In the genomic region with DNA sequence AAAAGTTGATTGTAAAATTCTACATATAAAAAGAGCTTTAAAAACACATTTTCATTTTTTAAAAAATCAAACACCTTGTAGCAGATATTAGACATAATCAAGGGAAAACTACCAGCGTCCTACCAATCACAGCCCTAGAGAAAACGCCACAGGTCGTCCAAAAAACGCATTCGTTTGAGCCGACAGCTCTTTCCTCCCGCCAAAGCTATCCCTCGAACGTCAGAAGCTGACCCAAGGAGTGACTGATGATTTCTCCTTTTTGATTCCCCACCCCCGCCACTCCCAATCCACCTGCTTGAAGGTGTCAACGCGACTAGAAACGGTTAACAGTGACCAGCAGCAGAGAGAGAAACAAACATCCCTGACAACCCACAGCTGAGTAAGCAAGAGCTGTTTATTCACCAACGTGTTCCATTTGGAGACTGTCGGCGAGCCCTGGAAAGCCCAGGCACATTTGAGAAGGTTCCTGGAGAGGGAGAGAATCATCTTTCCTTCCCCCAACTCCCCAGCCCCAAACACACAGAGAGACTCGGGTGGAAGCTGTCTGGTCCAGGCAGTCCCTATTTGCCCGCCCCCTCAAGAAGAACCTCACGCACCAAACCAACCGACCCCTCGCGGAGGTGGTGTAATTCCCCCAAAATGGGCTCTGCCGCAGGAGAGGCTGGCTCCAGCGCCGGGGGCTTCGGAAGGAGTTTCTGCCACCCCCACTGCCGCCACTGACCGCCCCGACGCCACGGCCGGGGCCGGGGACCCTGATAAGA, we compare ENCODE assay signal across 8 cellular contexts. TPM values are rescaled to one million over a fixed set of nuclear protein-coding genes. Genes with fewer than 3 reads are reported as not detected.
DNase-seq lines count a peak whose midpoint lies in the region; ATAC-seq and TF ChIP-seq lines count a peak whose summit lies in the region.

No MANE protein-coding gene starts in this region.

- no peak for TF ChIP-seq EP300 in upper lobe of left lung (IDR thresholded peaks at IDR 0.05)

- H3K4me1 ChIP-seq in A673 (ENCODE audit: insufficient read depth, low read length, poor library complexity, severe bottlenecking) (no peaks in the 10 kb centered on the region), upper lobe of left lung (peaks cover 8 to 31% (median 17%) of the 10 kb centered on the region in 4 donors)

- peak overlapping the region; percentile 90 for H3K4me3 ChIP-seq in A673 (ENCODE audit: low read depth, low read length, poor library complexity, severe bottlenecking)
- peak overlapping the region; percentile 89 for H3K4me3 ChIP-seq in GM12875 (ENCODE audit: low read depth, low read length)
- H3K4me3 ChIP-seq in fibroblast of pulmonary artery (replicated peaks; ENCODE audit: low read depth, low read length): peak overlapping the region; percentile 94
- H3K4me3 ChIP-seq in upper lobe of left lung: peak overlapping the region; percentile 63 to 99 (median 88)

- peaks cover 18 to 34% (median 29%) of the 10 kb centered on the region in 4 donors for H3K4me1 Mint-ChIP-seq in naive thymus-derived CD8-positive, alpha-beta T cell

- H3K27ac ChIP-seq in A673 (ENCODE audit: low read depth, low read length, poor library complexity, severe bottlenecking): peak overlapping the region; percentile 91
- peak overlapping the region; percentile 91 to 99 (median 96) for H3K27ac ChIP-seq in upper lobe of left lung

- H3K27me3 Mint-ChIP-seq in naive thymus-derived CD8-positive, alpha-beta T cell: no peaks in the 10 kb centered on the region

- no peaks in the 10 kb centered on the region for H3K9me3 ChIP-seq in A673 (ENCODE audit: low read depth, low read length, poor library complexity, severe bottlenecking)
- H3K9me3 ChIP-seq in upper lobe of left lung: no peaks in the 10 kb centered on the region

- H3K9me3 Mint-ChIP-seq in naive thymus-derived CD8-positive, alpha-beta T cell: no peaks in the 10 kb centered on the region

- DNase-seq in A673 (ENCODE audit: low spot score): peak; percentile 61
- DNase-seq in NCI-H345 treated with DMSO at 0.1 percent for 48 hours (lab: John Stamatoyannopoulos, UW; ENCODE audit: unreplicated experiment): peak; percentile 22
- DNase-seq in activated T-cell treated with anti-CD3 and anti-CD28 coated beads, Interleukin-2, amount 50 U/mL, for 48 hours: peak; percentile 58 to 60
- peak; percentile 50 for DNase-seq in fibroblast of pulmonary artery (ENCODE audit: low read depth)
- DNase-seq in naive thymus-derived CD8-positive, alpha-beta T cell: peak in 7 of 10 donors; percentile 3 to 70 (median 36)
- DNase-seq in upper lobe of left lung: peak in 1 of 2 donors; percentile 30

- peaks cover 14% of the 10 kb centered on the region for H3K36me3 ChIP-seq in A673 (ENCODE audit: insufficient read depth, low read length, poor library complexity, severe bottlenecking)
- H3K36me3 ChIP-seq in upper lobe of left lung: peaks cover 0 to 6% (median 0%) of the 10 kb centered on the region in 4 donors

- ATAC-seq in HG03025 (IDR thresholded peaks at IDR 0.05; ENCODE audit: low FRiP score, unreplicated experiment): peak; percentile 17
- ATAC-seq in naive thymus-derived CD8-positive, alpha-beta T cell: peak; percentile 46 to 57
- peak; percentile 32 to 51 for ATAC-seq in upper lobe of left lung (ENCODE audit: low FRiP score in 2 of 2)

- BruUV-seq in A673 (replicated peaks; lab: Mats Ljungman, UMichigan): TSS peak; percentile 63

- intact Hi-C loops in A673 (cut with micrococcal nuclease; ENCODE audit: unreplicated experiment): loop anchor here (1.0 to 5.0 kb wide), 2 partner anchors 48 to 203 kb away; no protein-coding TSS in a partner anchor

- no peaks in the 10 kb centered on the region for H3K27me3 ChIP-seq in A673 (replicated peaks; ENCODE audit: insufficient read depth, low read depth, low read length, poor library complexity)
- H3K27me3 ChIP-seq in upper lobe of left lung: no peaks in the 10 kb centered on the region

- POLR2A ChIA-PET in A673 (lab: Charles Lee; ENCODE audit: low non-redundant PET): interaction anchor here (0.6 to 0.7 kb wide), 2 partner anchors 201 to 332 kb away, joined by 4 to 16 read pairs; no protein-coding TSS in a partner anchor
- POLR2A ChIA-PET in naive thymus-derived CD8-positive, alpha-beta T cell (lab: Charles Lee): interaction anchor here (0.5 to 1.8 kb wide), 7 partner anchors 10 to 302 kb away, joined by 3 to 10 read pairs (median 5); partner anchors contain the start of genes IDE and KIF11

- TF ChIP-seq POLR2A in upper lobe of left lung (IDR thresholded peaks at IDR 0.05): no peak

- WGBS in upper lobe of left lung, 2 donors: 1% methylated on average over 22 to 23 of the region's 33 CpGs

- peak overlapping the region; percentile 93 to 97 (median 96) for H3K4me3 Mint-ChIP-seq in naive thymus-derived CD8-positive, alpha-beta T cell

- H3K27ac Mint-ChIP-seq in naive thymus-derived CD8-positive, alpha-beta T cell: peak overlapping the region; percentile 63 to 96 (median 91)

- peaks cover 0 to 15% (median 0%) of the 10 kb centered on the region in 3 donors for H3K36me3 Mint-ChIP-seq in naive thymus-derived CD8-positive, alpha-beta T cell

- CTCF ChIA-PET in A673 (lab: Charles Lee): interaction anchor here (1.0 to 1.5 kb wide), 2 partner anchors 73 to 202 kb away, joined by 3 to 5 read pairs; no protein-coding TSS in a partner anchor

- no peak for TF ChIP-seq CTCF in A673 (conservative IDR thresholded peaks at IDR 0.05; ENCODE audit: low read depth, low read length)
- TF ChIP-seq CTCF in GM12875 (IDR thresholded peaks at IDR 0.05; ENCODE audit: borderline replicate concordance, insufficient read depth, low read depth, low read length): no peak
- no peak for TF ChIP-seq CTCF in fibroblast of pulmonary artery (IDR thresholded peaks at IDR 0.05; ENCODE audit: low read length, missing control alignments)
- TF ChIP-seq CTCF in upper lobe of left lung (IDR thresholded peaks at IDR 0.05): no peak

RNA-seq across cellular contexts. Expression of gene CPEB3, which starts 0.6 kb away (rescaled TPM):
- total RNA-seq in A673 (2021) (1.1 and 1.4 TPM in 2 replicates), upper lobe of left lung (10 to 100 TPM in 2 of 6 donors, 1 to 10 TPM in 4; 5.2 to 12.6 (median 7.2) TPM)
- total RNA-seq in naive thymus-derived CD8-positive, alpha-beta T cell: 1 to 10 TPM; 2.5 to 2.9 TPM
- 1 to 10 TPM in 2 of 3 donors, under 1 TPM in 1; 0.92 to 1.4 (median 1.2) TPM for polyA plus RNA-seq in naive thymus-derived CD8-positive, alpha-beta T cell

RNA-seq across cellular contexts. Expression of gene MARCHF5, which starts 0.7 kb away (rescaled TPM):
- total RNA-seq in A673 (2021) (76.7 and 79.9 TPM in 2 replicates), upper lobe of left lung (10 to 100 TPM in 5 of 6 donors, 1 to 10 TPM in 1; 8.4 to 56.5 (median 22.6) TPM)
- 10 to 100 TPM; 41.6 to 42.1 TPM for total RNA-seq in naive thymus-derived CD8-positive, alpha-beta T cell
- 10 to 100 TPM; 21.0 to 24.0 (median 23.4) TPM for polyA plus RNA-seq in naive thymus-derived CD8-positive, alpha-beta T cell
